Comparison of ENCODE assay signal across 35 cellular contexts in genomic region chr13:37375071-37375470, GRCh38.
"Had no signal": no experiment of that assay in that cellular context is flagged by ENCODE, and none has a peak within 500 bp of the region (broad histone marks: within the 10 kb centered on the region; RNA-seq: fewer than 3 reads in every experiment).

No MANE protein-coding gene starts in this region.

- DNase-seq: activated B cell treated with CpG ODN at 0.5 μM for 24 hours; activated CD4-positive, alpha-beta memory T cell treated with anti-CD3 and anti-CD28 coated beads for 36 hours; activated CD4-positive, alpha-beta T cell treated with anti-CD3 and anti-CD28 coated beads for 4 hours; activated CD4-positive, alpha-beta T cell treated with anti-CD3 and anti-CD28 coated beads, Interleukin-2, amount 50 U/mL, for 1 hour; activated CD4-positive, CD25-positive, alpha-beta regulatory T cell treated with anti-CD3 and anti-CD28 coated beads, Interleukin-2, amount 50 U/mL, for 72 hours; activated CD8-positive, alpha-beta memory T cell treated with anti-CD3 and anti-CD28 coated beads, Interleukin-2, amount 50 U/mL, for 4 hours; activated gamma-delta T cell treated with Interleukin-2 at 50 U/mL for 16 hours; activated naive CD4-positive, alpha-beta T cell treated with anti-CD3 and anti-CD28 coated beads for 36 hours; activated T-cell treated with anti-CD3 and anti-CD28 coated beads for 4 hours; activated T-cell treated with anti-CD3 and anti-CD28 coated beads, Interleukin-2, amount 50 U/mL, for 4 hours; adrenal gland; body of pancreas; central memory CD4-positive, alpha-beta T cell; Kasumi-1; KG1; MM.1S; NCI-H1092 treated with DMSO at 0.1 percent for 48 hours; NCI-H1417; NCI-H146; NCI-H187; NCI-H2029 treated with DMSO at 0.1 percent for 48 hours; NCI-H2107; NCI-H226; NCI-H446 treated with DMSO at 0.1 percent for 48 hours; NCI-H524; Peyer's patch; Right ventricle myocardium superior; RPMI8226; SW 1271; T-helper 1 cell; T-helper 2 cell; T-helper 9 cell had no signal

- H3K27ac ChIP-seq: adrenal gland, body of pancreas, Peyer's patch, VCaP had no signal

- ATAC-seq: activated naive CD4-positive, alpha-beta T cell treated with anti-CD3 and anti-CD28 coated beads, Interleukin-2, amount 50 U/mL, for 72 hours; activated T-cell treated with anti-CD3 and anti-CD28 coated beads, Interleukin-2, amount 50 U/mL, for 4 hours; body of pancreas had no signal

- FAIRE-seq: astrocyte had no signal

- H3K9me3 ChIP-seq: adrenal gland, body of pancreas, Peyer's patch had no signal

- H3K4me1 ChIP-seq: adrenal gland, body of pancreas, Peyer's patch had no signal

- H3K4me3 ChIP-seq: adrenal gland, body of pancreas, Peyer's patch had no signal

- H3K36me3 ChIP-seq: adrenal gland, Peyer's patch had no signal

- H3K27me3 ChIP-seq: adrenal gland, body of pancreas, Peyer's patch had no signal
